ENCODE assay signal across 1 cellular context in genomic region chr7:87934699-87935372, GRCh38.
TF ChIP-seq lines count a peak whose summit lies in the region.

No MANE protein-coding gene starts in this region.

TF ChIP-seq in HEK293, 187 proteins besides CTCF, POLR2A, EP300 and RAD21 (continued from another document):
- no peak for TF ChIP-seq RBAK (tag by site-specific recombination; IDR thresholded peaks at IDR 0.05)
- no peak for TF ChIP-seq ZNF2 (tag by site-specific recombination; IDR thresholded peaks at IDR 0.05)
- TF ChIP-seq ZBTB17 (tag by site-specific recombination; IDR thresholded peaks at IDR 0.05): peak; percentile 76
- no peak for TF ChIP-seq ZNF350 (tag by site-specific recombination; IDR thresholded peaks at IDR 0.05)
- no peak for TF ChIP-seq ZNF48 (tag by site-specific recombination; IDR thresholded peaks at IDR 0.05)
- no peak for TF ChIP-seq ZNF354C (tag by site-specific recombination; IDR thresholded peaks at IDR 0.05; ENCODE audit: borderline replicate concordance, low read depth)
- TF ChIP-seq ZBTB7A (tag by site-specific recombination; IDR thresholded peaks at IDR 0.05; ENCODE audit: low read depth): no peak
- 0 out of 2 replicates have a peak, but pooled peaks have one; percentile 17 for TF ChIP-seq PATZ1 (tag by site-specific recombination; IDR thresholded peaks at IDR 0.05)
- TF ChIP-seq ZNF76 (tag by site-specific recombination; IDR thresholded peaks at IDR 0.05; ENCODE audit: borderline replicate concordance, low read depth): no peak
- no peak for TF ChIP-seq ATF2 (tag by site-specific recombination; IDR thresholded peaks at IDR 0.05; ENCODE audit: low read depth)
- TF ChIP-seq ZNF837 (tag by site-specific recombination; IDR thresholded peaks at IDR 0.05): no peak
- no peak for TF ChIP-seq WT1 (tag by site-specific recombination; IDR thresholded peaks at IDR 0.05)
- no peak for TF ChIP-seq PRDM4 (tag by site-specific recombination; IDR thresholded peaks at IDR 0.05)
- no peak for TF ChIP-seq ZNF610 (tag by site-specific recombination; IDR thresholded peaks at IDR 0.05; ENCODE audit: borderline replicate concordance)
- no peak for TF ChIP-seq ZFP37 (tag by site-specific recombination; IDR thresholded peaks at IDR 0.05)
- TF ChIP-seq ZFP3 (tag by site-specific recombination; IDR thresholded peaks at IDR 0.05; ENCODE audit: low read depth): no peak
- no peak for TF ChIP-seq ZNF670 (tag by site-specific recombination; IDR thresholded peaks at IDR 0.05; ENCODE audit: low read depth)
- no peak for TF ChIP-seq ZNF211 (tag by site-specific recombination; IDR thresholded peaks at IDR 0.05; ENCODE audit: low read depth)
- no peak for TF ChIP-seq ZNF791 (tag by site-specific recombination; IDR thresholded peaks at IDR 0.05)
- no peak for TF ChIP-seq BCL11A (tag by site-specific recombination; IDR thresholded peaks at IDR 0.05; ENCODE audit: low read depth)
- TF ChIP-seq ZNF398 (tag by site-specific recombination; IDR thresholded peaks at IDR 0.05): no peak
- peak; percentile 36; the same call in 1 of the 2 replicates for TF ChIP-seq ZNF600 (tag by site-specific recombination; IDR thresholded peaks at IDR 0.05)
- no peak for TF ChIP-seq GLI4 (tag by site-specific recombination; IDR thresholded peaks at IDR 0.05)
- TF ChIP-seq ZBTB6 (tag by site-specific recombination; IDR thresholded peaks at IDR 0.05): no peak; the same call in 1 of the 2 replicates
- 0 out of 2 replicates have a peak, but pooled peaks have one; percentile 20 for TF ChIP-seq ZNF639 (tag by site-specific recombination; IDR thresholded peaks at IDR 0.05)
- 0 out of 2 replicates have a peak, but pooled peaks have one; percentile 47 for TF ChIP-seq ZNF366 (tag by site-specific recombination; conservative IDR thresholded peaks at IDR 0.05)
- no peak for TF ChIP-seq ZNF843 (tag by site-specific recombination; IDR thresholded peaks at IDR 0.05)
- TF ChIP-seq ZFP41 (tag by site-specific recombination; IDR thresholded peaks at IDR 0.05; ENCODE audit: borderline replicate concordance): no peak
- TF ChIP-seq ZNF19 (tag by site-specific recombination; IDR thresholded peaks at IDR 0.05; ENCODE audit: low read depth): no peak
- no peak for TF ChIP-seq HOXA7 (CRISPR knock-in tag; IDR thresholded peaks at IDR 0.05; ENCODE audit: borderline replicate concordance)
- no peak for TF ChIP-seq ZNF404 (tag by site-specific recombination; IDR thresholded peaks at IDR 0.05)
- TF ChIP-seq ZNF23 (tag by site-specific recombination; IDR thresholded peaks at IDR 0.05; ENCODE audit: borderline replicate concordance): no peak
- peak; percentile 100 for TF ChIP-seq PRDM10 (tag by site-specific recombination; IDR thresholded peaks at IDR 0.05)
- TF ChIP-seq KLF10 (tag by site-specific recombination; IDR thresholded peaks at IDR 0.05): no peak
TF ChIP-seq in HEK293: peak in this region for 9.
